Comparison of ENCODE assay signal across 26 cellular contexts in the genomic region with DNA sequence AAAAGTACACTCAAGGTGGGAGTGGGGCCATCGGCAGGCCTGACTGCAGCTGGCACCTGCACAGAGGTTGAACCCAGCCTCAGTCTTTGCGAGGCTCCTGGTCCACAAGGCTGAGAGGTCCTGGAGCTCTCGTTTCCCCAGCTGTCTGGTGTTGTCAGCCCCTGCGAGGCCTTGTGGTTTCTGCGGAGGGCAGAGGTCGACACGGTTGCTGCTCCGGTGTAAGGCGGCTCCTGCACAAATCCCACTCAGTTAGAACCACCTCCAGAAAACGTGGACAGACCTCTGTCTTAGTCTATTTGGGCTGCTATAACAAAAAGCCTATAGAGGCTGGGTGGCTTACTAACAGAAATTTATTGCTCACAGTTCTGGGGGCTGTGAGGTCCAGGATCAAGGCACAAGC. TPM values are rescaled to one million over a fixed set of nuclear protein-coding genes. Genes with fewer than 3 reads are reported as not detected.
DNase-seq lines count a peak whose midpoint lies in the region; ATAC-seq, FAIRE-seq and TF ChIP-seq lines count a peak whose summit lies in the region.
"Had no signal": no experiment of that assay in that cellular context is flagged by ENCODE, and none has a peak within 500 bp of the region (broad histone marks: within the 10 kb centered on the region; RNA-seq: fewer than 3 reads in every experiment).

No MANE protein-coding gene starts in this region.

- no peak overlapping the region; the same call in 1 of the 2 replicates for H2AFZ ChIP-seq in K562 (ENCODE audit: low read depth, low read length)

- H3K27me3 ChIP-seq in K562 (ENCODE audit: control insufficient read depth in 2 of 2, insufficient read depth in 2 of 2, low read length in 2 of 2) (no peaks in the 10 kb centered on the region; a peak in 1 of 5 replicates), upper lobe of right lung (no peaks in the 10 kb centered on the region)
- H3K27me3 ChIP-seq: esophagus muscularis mucosa, tibial artery had no signal

- DNase-seq in natural killer cell treated with Interleukin-12 subunit alpha and Interleukin-12 subunit beta and Interleukin-15 and Interleukin-18, amount 100 ng/mL, for 72 hours (ENCODE audit: low spot score) = peak; percentile 39
- DNase-seq in natural killer cell (no peak), K562 (ENCODE audit: extremely low read depth in 1 of 4, low spot score in 3 of 4) (peak in 2 of 4 experiments; percentile 53 to 64), upper lobe of right lung (peak; percentile 30), AML-193 (lab: John Stamatoyannopoulos, UW) (no peak)
- peak; percentile 44 for DNase-seq in Jurkat, Clone E6-1 (ENCODE audit: low read depth, low spot score)
- DNase-seq in activated CD4-positive, alpha-beta T cell treated with anti-CD3 and anti-CD28 coated beads, Interleukin-2, amount 10 ng/mL, durations not matched to agents 7 days and 5 days = no peak
- DNase-seq in activated T-cell treated with anti-CD3 and anti-CD28 coated beads, Interleukin-2, amount 50 U/mL, for 24 hours = no peak
- DNase-seq: activated CD4-positive, alpha-beta T cell treated with anti-CD3 and anti-CD28 coated beads, Interleukin-2, amount 50 U/mL, for 1 hour; activated naive CD4-positive, alpha-beta T cell; activated T-cell treated with anti-CD3 and anti-CD28 coated beads, Interleukin-2, amount 50 U/mL, for 72 hours; CD8-positive, alpha-beta memory T cell; central memory CD4-positive, alpha-beta T cell; DMS53; foreskin melanocyte; heart right ventricle; mammary epithelial cell; NCI-H1694; NCI-H524; SHP77 treated with DMSO at 0.1 percent for 48 hours; tibial artery had no signal

- TF ChIP-seq RAD21 in K562 (CRISPR knock-in tag; conservative IDR thresholded peaks at IDR 0.05 in 1 of 2, IDR thresholded peaks at IDR 0.05 in 1 of 2) = no peak

- POLR2A ChIA-PET in K562 (lab: Yijun Ruan, JAX) = no interaction called here
- POLR2A ChIA-PET in activated CD4-positive, alpha-beta T cell treated with anti-CD3 and anti-CD28 coated beads, Interleukin-2, amount 10 ng/mL, durations not matched to agents 7 days and 5 days (lab: Charles Lee) = no interaction called here

- TF ChIP-seq CTCF in natural killer cell (IDR thresholded peaks at IDR 0.05) = no peak
- no peak for TF ChIP-seq CTCF in K562 (IDR thresholded peaks at IDR 0.05 in 2 of 3, conservative IDR thresholded peaks at IDR 0.05 in 1 of 3; ENCODE audit: insufficient read depth in 2 of 3, low read depth in 1 of 3, low read length in 3 of 3)
- no peak for TF ChIP-seq CTCF in upper lobe of right lung (IDR thresholded peaks at IDR 0.05)

- CTCF ChIA-PET in K562 (lab: Yijun Ruan, JAX; ENCODE audit: low intra/inter-chr PET ratio) = no interaction called here
- CTCF ChIA-PET in activated CD4-positive, alpha-beta T cell treated with anti-CD3 and anti-CD28 coated beads, Interleukin-2, amount 10 ng/mL, durations not matched to agents 7 days and 5 days (lab: Charles Lee) = no interaction called here

- BruUV-seq in K562 (replicated peaks; lab: Mats Ljungman, UMichigan) = no TSS peak

- H3K36me3 ChIP-seq in K562 (ENCODE audit: control insufficient read depth, insufficient read depth, low read length) (no peaks in the 10 kb centered on the region), upper lobe of right lung (no peaks in the 10 kb centered on the region)

- no peak for TF ChIP-seq EP300 in K562 (IDR thresholded peaks at IDR 0.05; ENCODE audit: low read length)

- no peak overlapping the region for H3K4me3 ChIP-seq in Jurkat, Clone E6-1 (ENCODE audit: low read length)
- H3K4me3 ChIP-seq in K562 (no peak overlapping the region), upper lobe of right lung (no peak overlapping the region)
- H3K4me3 ChIP-seq: esophagus muscularis mucosa, heart right ventricle, tibial artery had no signal

- no peak for TF ChIP-seq POLR2A in K562 (conservative IDR thresholded peaks at IDR 0.05)

- no peaks in the 10 kb centered on the region for H3K36me3 Mint-ChIP-seq in natural killer cell treated with Interleukin-12 subunit alpha and Interleukin-12 subunit beta and Interleukin-15 and Interleukin-18, amount 100 ng/mL, for 72 hours
- H3K36me3 Mint-ChIP-seq in natural killer cell = no peaks in the 10 kb centered on the region
- H3K36me3 Mint-ChIP-seq in activated CD4-positive, alpha-beta T cell treated with anti-CD3 and anti-CD28 coated beads, Interleukin-2, amount 10 ng/mL, durations not matched to agents 7 days and 5 days (ENCODE audit: low read depth) = no peaks in the 10 kb centered on the region
- no peaks in the 10 kb centered on the region for H3K36me3 Mint-ChIP-seq in activated T-cell treated with anti-CD3 and anti-CD28 coated beads, Interleukin-2, amount 50 U/mL, for 24 hours (ENCODE audit: low read depth)
- H3K36me3 Mint-ChIP-seq: CD8-positive, alpha-beta memory T cell; WTC11 had no signal

- H3K27ac ChIP-seq in K562 (ENCODE audit: extremely low read depth, low read depth, low read length) = no peak overlapping the region
- no peak overlapping the region for H3K27ac ChIP-seq in upper lobe of right lung
- H3K27ac ChIP-seq: esophagus muscularis mucosa, heart right ventricle, KMS-11, tibial artery had no signal

- intact Hi-C loops in natural killer cell (cut with micrococcal nuclease) = no loop called here
- intact Hi-C loops in K562 (cut with micrococcal nuclease) = no loop called here
- intact Hi-C loops in upper lobe of right lung (cut with DNase I) = no loop called here

- H3K4me1 Mint-ChIP-seq in natural killer cell treated with Interleukin-12 subunit alpha and Interleukin-12 subunit beta and Interleukin-15 and Interleukin-18, amount 100 ng/mL, for 72 hours (ENCODE audit: low read depth in 2 of 2) = peaks cover 0 to 4% of the 10 kb centered on the region in 2 donors
- no peaks in the 10 kb centered on the region for H3K4me1 Mint-ChIP-seq in natural killer cell
- H3K4me1 Mint-ChIP-seq in activated CD4-positive, alpha-beta T cell treated with anti-CD3 and anti-CD28 coated beads, Interleukin-2, amount 10 ng/mL, durations not matched to agents 7 days and 5 days = peaks cover 1% of the 10 kb centered on the region
- H3K4me1 Mint-ChIP-seq in activated T-cell treated with anti-CD3 and anti-CD28 coated beads, Interleukin-2, amount 50 U/mL, for 24 hours (ENCODE audit: low read depth) = peaks cover 2% of the 10 kb centered on the region

- no peak overlapping the region for H3K4me2 ChIP-seq in K562 (ENCODE audit: insufficient read depth, low read length)
- H3K4me2 ChIP-seq: KMS-11 had no signal

- H4K20me1 ChIP-seq in K562 (replicated peaks; ENCODE audit: control insufficient read depth, insufficient read depth, low read length) = no peaks in the 10 kb centered on the region

- H3K9me3 Mint-ChIP-seq in natural killer cell treated with Interleukin-12 subunit alpha and Interleukin-12 subunit beta and Interleukin-15 and Interleukin-18, amount 100 ng/mL, for 72 hours = no peaks in the 10 kb centered on the region
- H3K9me3 Mint-ChIP-seq in natural killer cell = no peaks in the 10 kb centered on the region
- H3K9me3 Mint-ChIP-seq in activated CD4-positive, alpha-beta T cell treated with anti-CD3 and anti-CD28 coated beads, Interleukin-2, amount 10 ng/mL, durations not matched to agents 7 days and 5 days = no peaks in the 10 kb centered on the region
- no peaks in the 10 kb centered on the region for H3K9me3 Mint-ChIP-seq in activated T-cell treated with anti-CD3 and anti-CD28 coated beads, Interleukin-2, amount 50 U/mL, for 24 hours
- H3K9me3 Mint-ChIP-seq: activated T-cell treated with anti-CD3 and anti-CD28 coated beads, Interleukin-2, amount 50 U/mL, for 72 hours; CD8-positive, alpha-beta memory T cell; WTC11 had no signal

- no peak for ATAC-seq in natural killer cell treated with Interleukin-12 subunit alpha and Interleukin-12 subunit beta and Interleukin-15 and Interleukin-18, amount 100 ng/mL, for 72 hours
- ATAC-seq in natural killer cell (no peak), K562 (peak; percentile 48), upper lobe of right lung (no peak)
- ATAC-seq: heart right ventricle, WTC11 had no signal

- no peak overlapping the region for H3K4me3 Mint-ChIP-seq in natural killer cell treated with Interleukin-12 subunit alpha and Interleukin-12 subunit beta and Interleukin-15 and Interleukin-18, amount 100 ng/mL, for 72 hours
- H3K4me3 Mint-ChIP-seq in natural killer cell = no peak overlapping the region
- H3K4me3 Mint-ChIP-seq in activated CD4-positive, alpha-beta T cell treated with anti-CD3 and anti-CD28 coated beads, Interleukin-2, amount 10 ng/mL, durations not matched to agents 7 days and 5 days = no peak overlapping the region
- no peak overlapping the region for H3K4me3 Mint-ChIP-seq in activated T-cell treated with anti-CD3 and anti-CD28 coated beads, Interleukin-2, amount 50 U/mL, for 24 hours
- H3K4me3 Mint-ChIP-seq: activated T-cell treated with anti-CD3 and anti-CD28 coated beads, Interleukin-2, amount 50 U/mL, for 72 hours; WTC11 had no signal

- H3K27ac Mint-ChIP-seq in natural killer cell treated with Interleukin-12 subunit alpha and Interleukin-12 subunit beta and Interleukin-15 and Interleukin-18, amount 100 ng/mL, for 72 hours = no peak overlapping the region
- H3K27ac Mint-ChIP-seq in natural killer cell = no peak overlapping the region
- no peak overlapping the region for H3K27ac Mint-ChIP-seq in activated CD4-positive, alpha-beta T cell treated with anti-CD3 and anti-CD28 coated beads, Interleukin-2, amount 10 ng/mL, durations not matched to agents 7 days and 5 days
- H3K27ac Mint-ChIP-seq in activated T-cell treated with anti-CD3 and anti-CD28 coated beads, Interleukin-2, amount 50 U/mL, for 24 hours = no peak overlapping the region
- H3K27ac Mint-ChIP-seq: activated T-cell treated with anti-CD3 and anti-CD28 coated beads, Interleukin-2, amount 50 U/mL, for 72 hours; CD8-positive, alpha-beta memory T cell; WTC11 had no signal

- H3K9me3 ChIP-seq in K562 (replicated peaks; ENCODE audit: control insufficient read depth, insufficient read depth, low read depth, low read length) (no peaks in the 10 kb centered on the region), upper lobe of right lung (no peaks in the 10 kb centered on the region)
- H3K9me3 ChIP-seq: esophagus muscularis mucosa, heart right ventricle, tibial artery had no signal

- H3K4me1 ChIP-seq in K562 (replicated peaks in 1 of 2; ENCODE audit: control insufficient read depth in 2 of 2, insufficient read depth in 2 of 2, low read length in 2 of 2) (peaks cover 18 to 37% of the 10 kb centered on the region in 2 experiments; a peak in 4 of 5 replicates), upper lobe of right lung (no peaks in the 10 kb centered on the region)

- in situ Hi-C loops in K562 (cut with MboI) = no loop called here

- no peaks in the 10 kb centered on the region for H3K79me2 ChIP-seq in K562 (ENCODE audit: control insufficient read depth, insufficient read depth, low read length)

- H3K27me3 Mint-ChIP-seq in natural killer cell treated with Interleukin-12 subunit alpha and Interleukin-12 subunit beta and Interleukin-15 and Interleukin-18, amount 100 ng/mL, for 72 hours = peaks cover 7 to 16% of the 10 kb centered on the region in 2 donors
- peaks cover 11 to 15% of the 10 kb centered on the region in 2 donors for H3K27me3 Mint-ChIP-seq in natural killer cell (ENCODE audit: low read depth in 2 of 2)
- peaks cover 9% of the 10 kb centered on the region for H3K27me3 Mint-ChIP-seq in activated CD4-positive, alpha-beta T cell treated with anti-CD3 and anti-CD28 coated beads, Interleukin-2, amount 10 ng/mL, durations not matched to agents 7 days and 5 days
- H3K27me3 Mint-ChIP-seq in activated T-cell treated with anti-CD3 and anti-CD28 coated beads, Interleukin-2, amount 50 U/mL, for 24 hours = peaks cover 21% of the 10 kb centered on the region

- peak overlapping the region in 1 of 2 experiments; percentile 73; a peak in 2 of 4 replicates for H3K9ac ChIP-seq in K562 (ENCODE audit: insufficient read depth in 1 of 2, low read depth in 2 of 2, low read length in 2 of 2)
- H3K9ac ChIP-seq: KMS-11 had no signal

- no peaks in the 10 kb centered on the region for H3K9me1 ChIP-seq in K562 (ENCODE audit: control insufficient read depth, insufficient read depth, low read length)

- no peak for FAIRE-seq in K562 (lab: Jason Lieb, UNC)
- FAIRE-seq: G401.6 had no signal

- 6% methylated on average over 10 of the region's 10 CpGs for WGBS in K562 (ENCODE audit: insufficient coverage, low coverage, missing lambda C conversion rate)

RNA-seq across cellular contexts. Expression of gene KIAA1614, which starts 5.8 kb away (rescaled TPM):
- total RNA-seq in natural killer cell treated with Interleukin-12 subunit alpha and Interleukin-12 subunit beta and Interleukin-15 and Interleukin-18, amount 100 ng/mL, for 72 hours = under 1 TPM; 0.22 to 0.67 TPM
- total RNA-seq in natural killer cell (under 1 TPM; 0.09 to 0.80 (median 0.40) TPM), K562 (2014; rRNA removed) (0.29 and 1.1 TPM in 2 replicates), K562 (2014; rRNA removed; fragmentation: Illumina TruSeq; extraction: Trizol) (0.03 and 0.04 TPM in 2 replicates), K562 (2015; rRNA removed; fragmentation: Illumina TruSeq; extraction: Trizol) (0.14 and 0.57 TPM in 2 replicates), K562 (2021) (0.16 and 0.36 TPM in 2 replicates), upper lobe of right lung (5.5 TPM)
- 0.38 TPM for polyA plus RNA-seq in Jurkat, Clone E6-1 (2012; ENCODE audit: insufficient read depth, insufficient read length)
- 0.35 and 0.56 TPM in 2 replicates for total RNA-seq in K562 (2011; cell fraction: chromatin; rRNA removed; ENCODE audit: low replicate concordance)
- 0.17 and 0.39 TPM in 2 replicates for total RNA-seq in K562 (2011; cell fraction: nucleolus; rRNA removed)
- 0.15 and 0.37 TPM in 2 replicates for total RNA-seq in K562 (2011; cell fraction: nucleoplasm; rRNA removed)
- polyA plus RNA-seq in K562 (2011; rRNA removed) (0.01 and 0.11 TPM in 2 replicates), K562 (2014; fragmentation: Illumina TruSeq; extraction: Trizol) (0.07 and 0.15 TPM in 2 replicates), K562 (2014; fragmentation: Nextera tagmentation; extraction: Ambion mirVana) (under 1 TPM in 1 of 2 experiments, not detected in 1; 0.18 TPM), K562 (2014; rRNA removed) (0.17 and 0.36 TPM in 2 replicates)
- 0.01 and 0.03 TPM in 2 replicates for polyA plus RNA-seq in K562 (2011; cell fraction: cytosol; rRNA removed)
- 0.13 and 0.20 TPM in 2 replicates for polyA plus RNA-seq in K562 (2011; cell fraction: nucleus; rRNA removed)
- 0.51 and 0.85 TPM in 2 replicates for polyA plus RNA-seq in K562 (2012)
- 0.04 and 0.06 TPM in 2 replicates for polyA minus RNA-seq in K562 (2011; rRNA and poly(A)+ RNA removed)
- not detected in 2 replicates for polyA minus RNA-seq in K562 (2011; cell fraction: cytosol; rRNA and poly(A)+ RNA removed)
- 0.11 and 0.13 TPM in 2 replicates for polyA minus RNA-seq in K562 (2011; cell fraction: nucleus; rRNA and poly(A)+ RNA removed)
- under 1 TPM; 0.22 to 0.33 TPM for total RNA-seq in activated CD4-positive, alpha-beta T cell treated with anti-CD3 and anti-CD28 coated beads, Interleukin-2, amount 10 ng/mL, durations not matched to agents 7 days and 5 days
- total RNA-seq: H4 had no signal

Comparison
In these comparisons a context has a peak if more than half of its experiments do, and no peak if none do; other contexts are left out.
1. DNase-seq: peak in natural killer cell treated with Interleukin-12 subunit alpha and Interleukin-12 subunit beta and Interleukin-15 and Interleukin-18, amount 100 ng/mL, for 72 hours (single experiment), Jurkat, Clone E6-1 (single experiment) and upper lobe of right lung (single experiment); none in natural killer cell (single experiment), AML-193 (0 of 2), activated CD4-positive, alpha-beta T cell treated with anti-CD3 and anti-CD28 coated beads, Interleukin-2, amount 10 ng/mL, durations not matched to agents 7 days and 5 days (single experiment) and activated T-cell treated with anti-CD3 and anti-CD28 coated beads, Interleukin-2, amount 50 U/mL, for 24 hours (single experiment).